Comparison of ENCODE assay signal across 10 cellular contexts in genomic region chr6:136927313-136927712, GRCh38. TPM values are rescaled to one million over a fixed set of nuclear protein-coding genes. Genes with fewer than 3 reads are reported as not detected.
DNase-seq lines count a peak whose midpoint lies in the region; ATAC-seq and TF ChIP-seq lines count a peak whose summit lies in the region.
"Had no signal": no experiment of that assay in that cellular context is flagged by ENCODE, and none has a peak within 500 bp of the region (broad histone marks: within the 10 kb centered on the region; RNA-seq: fewer than 3 reads in every experiment).

No MANE protein-coding gene starts in this region.

- intact Hi-C loops in activated CD4-positive, alpha-beta T cell treated with anti-CD3 and anti-CD28 coated beads for 36 hours (cut with DNase I, micrococcal nuclease): loop anchor here (1.0 to 10.0 kb wide), 5 partner anchors 80 to 319 kb away; no protein-coding TSS in a partner anchor

- H3K27me3 Mint-ChIP-seq in activated CD4-positive, alpha-beta T cell treated with anti-CD3 and anti-CD28 coated beads for 36 hours: peaks cover 33% of the 10 kb centered on the region

- H3K4me1 Mint-ChIP-seq in activated CD4-positive, alpha-beta T cell treated with anti-CD3 and anti-CD28 coated beads for 36 hours: peaks cover 9% of the 10 kb centered on the region
- H3K4me1 Mint-ChIP-seq: brain had no signal

- H2AFZ ChIP-seq in parathyroid adenoma: no peak overlapping the region

- H3K27ac ChIP-seq in parathyroid adenoma: no peak overlapping the region

- in situ Hi-C loops in astrocyte of the spinal cord (cut with HindIII; ENCODE audit: low sequenced_read_pairs): no loop called here

- H3K36me3 Mint-ChIP-seq in activated CD4-positive, alpha-beta T cell treated with anti-CD3 and anti-CD28 coated beads for 36 hours (ENCODE audit: low read depth): no peaks in the 10 kb centered on the region
- H3K36me3 Mint-ChIP-seq: brain had no signal

- peaks cover 5% of the 10 kb centered on the region for H3K27me3 ChIP-seq in parathyroid adenoma (ENCODE audit: control insufficient read depth, insufficient read depth, low read length)

- H3K27ac Mint-ChIP-seq in activated CD4-positive, alpha-beta T cell treated with anti-CD3 and anti-CD28 coated beads for 36 hours: no peak overlapping the region
- H3K27ac Mint-ChIP-seq: brain had no signal

- H3K9me3 Mint-ChIP-seq in activated CD4-positive, alpha-beta T cell treated with anti-CD3 and anti-CD28 coated beads for 36 hours (ENCODE audit: low read depth): no peaks in the 10 kb centered on the region

- H3K9ac ChIP-seq in parathyroid adenoma: no peak overlapping the region

- CTCF ChIA-PET in activated CD4-positive, alpha-beta T cell treated with anti-CD3 and anti-CD28 coated beads for 36 hours (lab: Charles Lee): interaction anchor here (0.6 kb wide), 1 partner anchor 882 kb away, joined by 3 read pairs; no protein-coding TSS in a partner anchor

- H3K36me3 ChIP-seq in parathyroid adenoma (ENCODE audit: control insufficient read depth, insufficient read depth, low read length): no peaks in the 10 kb centered on the region

- no peak overlapping the region for H3K4me3 ChIP-seq in astrocyte of the spinal cord (ENCODE audit: low read depth, low read length)
- H3K4me3 ChIP-seq in parathyroid adenoma (ENCODE audit: low read depth, low read length): no peak overlapping the region

- POLR2A ChIA-PET in activated CD4-positive, alpha-beta T cell treated with anti-CD3 and anti-CD28 coated beads for 36 hours (lab: Charles Lee): no interaction called here

- H3K4me2 ChIP-seq in parathyroid adenoma (ENCODE audit: low read length): no peak overlapping the region

- no peaks in the 10 kb centered on the region for H3K4me1 ChIP-seq in parathyroid adenoma

- peak; percentile 63 for ATAC-seq in activated CD4-positive, alpha-beta T cell treated with anti-CD3 and anti-CD28 coated beads for 36 hours
- no peak for ATAC-seq in HG03342 (IDR thresholded peaks at IDR 0.05; ENCODE audit: unreplicated experiment)

- no peaks in the 10 kb centered on the region for H3K9me3 ChIP-seq in parathyroid adenoma (ENCODE audit: control insufficient read depth, low read length)

- no peaks in the 10 kb centered on the region for H3K79me2 ChIP-seq in parathyroid adenoma

- TF ChIP-seq CTCF in astrocyte of the spinal cord (IDR thresholded peaks at IDR 0.05; ENCODE audit: low read depth, low read length) (peak; percentile 40), parathyroid adenoma (IDR thresholded peaks at IDR 0.05) (peak; percentile 28)

- peak; percentile 50 for DNase-seq in activated CD4-positive, alpha-beta T cell treated with anti-CD3 and anti-CD28 coated beads for 36 hours
- DNase-seq in activated CD4-positive, alpha-beta T cell treated with anti-CD3 and anti-CD28 coated beads, Interleukin-2, amount 50 U/mL, for 4 hours: no peak
- peak; percentile 85 for DNase-seq in HuH-7 (ENCODE audit: low spot score)
- no peak for DNase-seq in astrocyte of the spinal cord (ENCODE audit: low read depth, low spot score)
- no peak for DNase-seq in NCI-H2227 treated with DMSO at 0.1 percent for 48 hours (lab: John Stamatoyannopoulos, UW)
- no peak for DNase-seq in stimulated activated naive CD4-positive, alpha-beta T cell treated with Interleukin-2 at 50 U/mL for 16 hours (lab: John Stamatoyannopoulos, UW)
- DNase-seq: NCI-H1092 had no signal

- no peak overlapping the region for H3K4me3 Mint-ChIP-seq in activated CD4-positive, alpha-beta T cell treated with anti-CD3 and anti-CD28 coated beads for 36 hours
- H3K4me3 Mint-ChIP-seq: brain had no signal

RNA-seq across cellular contexts. Expression of gene SLC35D3, which starts 5.2 kb away (rescaled TPM):
- total RNA-seq in activated CD4-positive, alpha-beta T cell treated with anti-CD3 and anti-CD28 coated beads for 36 hours: not detected

Comparison
In these comparisons a context has a peak if more than half of its experiments do, and no peak if none do; other contexts are left out.
1. DNase-seq: peak in activated CD4-positive, alpha-beta T cell treated with anti-CD3 and anti-CD28 coated beads for 36 hours (single experiment) and HuH-7 (single experiment); none in activated CD4-positive, alpha-beta T cell treated with anti-CD3 and anti-CD28 coated beads, Interleukin-2, amount 50 U/mL, for 4 hours (0 of 2), astrocyte of the spinal cord (single experiment), NCI-H2227 treated with DMSO at 0.1 percent for 48 hours (single experiment) and stimulated activated naive CD4-positive, alpha-beta T cell treated with Interleukin-2 at 50 U/mL for 16 hours (single experiment).